23 cellular contexts compared by ENCODE assay signal in genomic region chr5:108144332-108144731, GRCh38.
"Had no signal": no experiment of that assay in that cellular context is flagged by ENCODE, and none has a peak within 500 bp of the region (broad histone marks: within the 10 kb centered on the region; RNA-seq: fewer than 3 reads in every experiment).

No MANE protein-coding gene starts in this region.

- H3K36me3 Mint-ChIP-seq: stimulated activated effector memory CD8-positive, alpha-beta T cell treated with anti-CD3 and anti-CD28 coated beads, Interleukin-12 subunit alpha, Interleukin-12 subunit beta, amount 100 ng/mL, for 72 hours had no signal

- H3K27ac Mint-ChIP-seq: immature natural killer cell; naive thymus-derived CD8-positive, alpha-beta T cell; nephron progenitor cell; stimulated activated effector memory CD8-positive, alpha-beta T cell treated with anti-CD3 and anti-CD28 coated beads, Interleukin-12 subunit alpha, Interleukin-12 subunit beta, amount 100 ng/mL, for 72 hours had no signal

- H3K27ac ChIP-seq: esophagus muscularis mucosa, lower lobe of right lung, prostate gland, right atrium auricular region, stomach, thyroid gland, vagina had no signal

- H3K4me3 ChIP-seq: esophagus muscularis mucosa, lower lobe of right lung, prostate gland, right atrium auricular region, stomach, thyroid gland, vagina had no signal

- H3K27me3 ChIP-seq: esophagus muscularis mucosa, right atrium auricular region, stomach, thyroid gland, vagina had no signal

- H3K9me3 Mint-ChIP-seq: immature natural killer cell; naive thymus-derived CD8-positive, alpha-beta T cell; nephron progenitor cell; stimulated activated effector memory CD8-positive, alpha-beta T cell treated with anti-CD3 and anti-CD28 coated beads, Interleukin-12 subunit alpha, Interleukin-12 subunit beta, amount 100 ng/mL, for 72 hours had no signal

- H3K9me3 ChIP-seq: esophagus muscularis mucosa, lower lobe of right lung, prostate gland, right atrium auricular region, stomach, thyroid gland, vagina had no signal

- FAIRE-seq: endothelial cell of umbilical vein, keratinocyte had no signal

- H3K4me1 ChIP-seq: esophagus muscularis mucosa, lower lobe of right lung, prostate gland, right atrium auricular region, stomach, vagina had no signal

- DNase-seq: dermis blood vessel endothelial cell; effector memory CD4-positive, alpha-beta T cell; foreskin melanocyte; hypothalamus; immature natural killer cell; left ventricle myocardium superior; lower lobe of right lung; naive thymus-derived CD8-positive, alpha-beta T cell; nephron progenitor cell; nucleus accumbens; stimulated activated CD4-positive, alpha-beta T cell treated with anti-CD3 and anti-CD28 coated beads, Interleukin-2, amount 100 ng/mL, for 24 hours; stimulated activated CD4-positive, alpha-beta T cell treated with anti-CD3 and anti-CD28 coated beads, Interleukin-4, amount 100 ng/mL, for 24 hours; stimulated activated naive CD4-positive, alpha-beta T cell treated with Interleukin-2 at 50 U/mL for 16 hours; stomach; thyroid gland had no signal

- H3K4me3 Mint-ChIP-seq: immature natural killer cell; naive thymus-derived CD8-positive, alpha-beta T cell; nephron progenitor cell; stimulated activated effector memory CD8-positive, alpha-beta T cell treated with anti-CD3 and anti-CD28 coated beads, Interleukin-12 subunit alpha, Interleukin-12 subunit beta, amount 100 ng/mL, for 72 hours had no signal

- H3K27me3 Mint-ChIP-seq: naive thymus-derived CD8-positive, alpha-beta T cell had no signal

- H3K36me3 ChIP-seq: lower lobe of right lung, prostate gland, right atrium auricular region, thyroid gland, vagina had no signal

- ATAC-seq: left ventricle myocardium superior; lower lobe of right lung; naive thymus-derived CD8-positive, alpha-beta T cell; sciatic nerve; stimulated activated effector memory CD8-positive, alpha-beta T cell treated with anti-CD3 and anti-CD28 coated beads, Interleukin-12 subunit alpha, Interleukin-12 subunit beta, amount 100 ng/mL, for 72 hours had no signal
